ENCODE assay signal across 12 cellular contexts in genomic region chr1:16948282-16948891, GRCh38. TPM values are rescaled to one million over a fixed set of nuclear protein-coding genes. Genes with fewer than 3 reads are reported as not detected.
DNase-seq lines count a peak whose midpoint lies in the region; ATAC-seq and TF ChIP-seq lines count a peak whose summit lies in the region.
"Not testable (repeated sequence)": the region's sequence is repeated elsewhere in the genome, so short reads cannot be mapped to it uniquely, and the experiment has no call there.
"Had no signal": no experiment of that assay in that cellular context is flagged by ENCODE, and none has a peak within 500 bp of the region (broad histone marks: within the 10 kb centered on the region; RNA-seq: fewer than 3 reads in every experiment).

No MANE protein-coding gene starts in this region.

- intact Hi-C loops in PC-3 (cut with micrococcal nuclease); esophagus squamous epithelium (cut with DNase I): not testable (repeated sequence)
- intact Hi-C loops in body of pancreas (cut with DNase I), result loop anchor here (5.0 kb wide), 1 partner anchor 326 kb away; no protein-coding TSS in a partner anchor

- not testable (repeated sequence) for H3K27me3 ChIP-seq in BE2C; PC-3 (ENCODE audit: low read length); body of pancreas; esophagus squamous epithelium; liver (ENCODE audit: control insufficient read depth in 4 of 4, insufficient read depth in 4 of 4, low read length in 3 of 4)

- peak; percentile 21 to 60 (median 58) for TF ChIP-seq POLR2A in body of pancreas (IDR thresholded peaks at IDR 0.05)
- not testable (repeated sequence) for TF ChIP-seq POLR2A in esophagus squamous epithelium (IDR thresholded peaks at IDR 0.05)

- H3K9ac ChIP-seq in PC-3 (ENCODE audit: low read length), result peak overlapping the region; percentile 25; the same call in 1 of the 2 replicates
- H3K9ac ChIP-seq in liver (ENCODE audit: low read depth in 1 of 2, low read length in 2 of 2), result not testable (repeated sequence)

- not testable (repeated sequence) for H3K79me2 ChIP-seq in PC-3 (ENCODE audit: low read length)

- CTCF ChIA-PET in PC-3 (lab: Charles Lee), result interaction anchor here (1.4 kb wide), 1 partner anchor 12 kb away, joined by 4 read pairs; no protein-coding TSS in a partner anchor

- H3K27ac ChIP-seq in PC-3 (ENCODE audit: low read length), result peak overlapping the region; percentile 81
- peak overlapping the region; percentile 83 to 91 (median 88) for H3K27ac ChIP-seq in body of pancreas
- H3K27ac ChIP-seq in esophagus squamous epithelium, result peak overlapping the region; percentile 63 to 81 (median 70)
- peak overlapping the region; percentile 48 to 60 for H3K27ac ChIP-seq in liver (ENCODE audit: low read depth in 1 of 2, low read length in 2 of 2)

- not testable (repeated sequence) for H3K9me2 ChIP-seq in PC-3 (replicated peaks; ENCODE audit: low read length)

- not testable (repeated sequence) for TF ChIP-seq CTCF in BE2C (IDR thresholded peaks at IDR 0.05; ENCODE audit: low read depth, low read length); PC-3 (conservative IDR thresholded peaks at IDR 0.05; ENCODE audit: low read depth, low read length); body of pancreas (IDR thresholded peaks at IDR 0.05); esophagus squamous epithelium (IDR thresholded peaks at IDR 0.05); liver (IDR thresholded peaks at IDR 0.05; ENCODE audit: low read depth, low read length, missing input control)

- H3K4me3 ChIP-seq in BE2C (ENCODE audit: low read depth, low read length); PC-3 (ENCODE audit: low read length); body of pancreas; esophagus squamous epithelium; liver (ENCODE audit: low read depth in 1 of 3, low read length in 3 of 3): not testable (repeated sequence)

- not testable (repeated sequence) for TF ChIP-seq RAD21 in liver (IDR thresholded peaks at IDR 0.05)

- H2AFZ ChIP-seq in PC-3 (ENCODE audit: low read length), result not testable (repeated sequence)

- not testable (repeated sequence) for H4K20me1 ChIP-seq in PC-3 (ENCODE audit: low read length)

- not testable (repeated sequence) for H3K4me1 ChIP-seq in BE2C
- H3K4me1 ChIP-seq in PC-3 (ENCODE audit: insufficient read depth, low read length) (peaks cover 26% of the 10 kb centered on the region), body of pancreas (peaks cover 25% of the 10 kb centered on the region), esophagus squamous epithelium (peaks cover 9 to 37% (median 11%) of the 10 kb centered on the region in 3 donors), liver (ENCODE audit: control insufficient read depth in 4 of 4, insufficient read depth in 4 of 4, low read length in 3 of 4) (peaks cover 3 to 13% (median 8%) of the 10 kb centered on the region in 4 donors)

- WGBS in body of pancreas, 2 donors, result 46 to 71% methylated on average over 18 to 26 of the region's 26 CpGs
- 70 to 78% methylated on average over 3 to 10 of the region's 26 CpGs for WGBS in esophagus squamous epithelium, 2 donors
- 91% methylated on average over 26 of the region's 26 CpGs for WGBS in liver

- DNase-seq in BE2C (peak; percentile 72), HPDE6-E6E7 (ENCODE audit: extremely low spot score) (peak; percentile 93), NCI-H2171 (lab: John Stamatoyannopoulos, UW) (peak; percentile 61), PC-3 (peak; percentile 63), body of pancreas (peak; percentile 68 to 88 (median 77)), renal cortical epithelial cell (ENCODE audit: low read depth) (peak; percentile 84)
- DNase-seq in esophagus squamous epithelium (lab: John Stamatoyannopoulos, UW), result not testable (repeated sequence)

- POLR2A ChIA-PET in PC-3 (lab: Charles Lee; ENCODE audit: unreplicated experiment), result interaction anchor here (0.7 kb wide), 1 partner anchor 1931 kb away, joined by 3 read pairs; no protein-coding TSS in a partner anchor

- not testable (repeated sequence) for H3K36me3 ChIP-seq in BE2C; PC-3 (ENCODE audit: low read depth, low read length); body of pancreas (replicated peaks in 1 of 2; ENCODE audit: insufficient read depth in 1 of 2, low read depth in 2 of 2); liver (ENCODE audit: control insufficient read depth in 4 of 4, insufficient read depth in 3 of 4, low read depth in 1 of 4, low read length in 3 of 4)
- peaks cover 0 to 49% (median 8%) of the 10 kb centered on the region in 3 donors for H3K36me3 ChIP-seq in esophagus squamous epithelium

- not testable (repeated sequence) for BruUV-seq in PC-3 (replicated peaks; lab: Mats Ljungman, UMichigan)

- H3F3A ChIP-seq in PC-3 (ENCODE audit: low read length, unreplicated experiment), result not testable (repeated sequence)

- peak overlapping the region; percentile 61; the same call in 1 of the 2 replicates for H3K4me2 ChIP-seq in PC-3 (ENCODE audit: low read length)

- not testable (repeated sequence) for H3K9me3 ChIP-seq in BE2C; PC-3 (ENCODE audit: low read length); body of pancreas; esophagus squamous epithelium; liver (ENCODE audit: control insufficient read depth in 4 of 4, low read length in 3 of 4)

- ATAC-seq in PC-3 (peak; percentile 88), body of pancreas (peak; percentile 88)

RNA-seq across cellular contexts. Expression of gene CROCC, which starts 26.7 kb away (rescaled TPM):
- polyA plus RNA-seq in BE2C (2012; ENCODE audit: insufficient read depth, insufficient read length, low read depth), result 20.4 TPM
- total RNA-seq in PC-3 (2014; rRNA removed), result 24.6 and 51.6 TPM in 2 replicates
- total RNA-seq in body of pancreas, result 100 to 1,000 TPM in 1 of 2 donors, 10 to 100 TPM in 1; 49.8 to 151 TPM
- total RNA-seq in esophagus squamous epithelium, result 10 to 100 TPM in 3 of 4 donors, 1 to 10 TPM in 1; 8.5 to 43.1 (median 30.2) TPM
- 1 to 10 TPM; 6.3 to 8.3 TPM for total RNA-seq in liver
- 1 to 10 TPM; 2.9 to 3.9 TPM for polyA plus RNA-seq in liver
- 5.2 and 15.4 TPM in 2 replicates for total RNA-seq in renal cortical epithelial cell

RNA-seq across cellular contexts. Expression of gene MFAP2, which starts 32.0 kb away (rescaled TPM):
- polyA plus RNA-seq in BE2C (2012; ENCODE audit: insufficient read depth, insufficient read length, low read depth), result 21.0 TPM
- 1.8 and 3.1 TPM in 2 replicates for total RNA-seq in PC-3 (2014; rRNA removed)
- total RNA-seq in body of pancreas, result 10 to 100 TPM in 1 of 2 donors, 1 to 10 TPM in 1; 1.3 to 13.5 TPM
- 10 to 100 TPM in 1 of 4 donors, 1 to 10 TPM in 1, under 1 TPM in 1, not detected in 1; 0.70 to 10.5 (median 4.2) TPM for total RNA-seq in esophagus squamous epithelium
- total RNA-seq in liver, result 1 to 10 TPM in 1 of 2 donors, under 1 TPM in 1; 0.25 to 1.4 TPM
- under 1 TPM; 0.68 to 0.81 TPM for polyA plus RNA-seq in liver
- 2.6 and 10.6 TPM in 2 replicates for total RNA-seq in renal cortical epithelial cell
- total RNA-seq: CD4-positive, CD25-positive, alpha-beta regulatory T cell; GM12878; HT1080 had no signal
- polyA plus RNA-seq: CD4-positive, CD25-positive, alpha-beta regulatory T cell had no signal

RNA-seq across cellular contexts. Expression of gene RNU1-2, which starts 52.6 kb away (rescaled TPM):
- polyA plus RNA-seq in BE2C (2012; ENCODE audit: insufficient read depth, insufficient read length, low read depth), result 5.0 TPM
- total RNA-seq in PC-3 (2014; rRNA removed) (under 0.01 TPM in 2 replicates), body of pancreas (over 10,000 TPM in 1 of 2 donors, under 1 TPM in 1; under 0.01 to 15,479 TPM), esophagus squamous epithelium (under 1 TPM; under 0.01 TPM), liver (under 1 TPM; under 0.01 TPM), renal cortical epithelial cell (under 0.01 TPM in 2 replicates)
- polyA plus RNA-seq in liver, result 10 to 100 TPM in 1 of 2 donors, not detected in 1; 16.7 TPM
- total RNA-seq: HT1080 had no signal
- polyA plus RNA-seq: right cardiac atrium had no signal
